ENCODE assay signal across 19 cellular contexts in genomic region chr10:94023909-94024308, GRCh38. TPM values are rescaled to one million over a fixed set of nuclear protein-coding genes. Genes with fewer than 3 reads are reported as not detected.
DNase-seq lines count a peak whose midpoint lies in the region; ATAC-seq and TF ChIP-seq lines count a peak whose summit lies in the region.
"Had no signal": no experiment of that assay in that cellular context is flagged by ENCODE, and none has a peak within 500 bp of the region (broad histone marks: within the 10 kb centered on the region; RNA-seq: fewer than 3 reads in every experiment).

No MANE protein-coding gene starts in this region.

- H3K36me3 ChIP-seq in effector memory CD4-positive, alpha-beta T cell (ENCODE audit: control insufficient read depth, insufficient read depth, low read length), result no peaks in the 10 kb centered on the region

- no peak for TF ChIP-seq CTCF in nephron (IDR thresholded peaks at IDR 0.05; ENCODE audit: unreplicated experiment in 3 of 3)

- H3K4me3 Mint-ChIP-seq in activated CD4-positive, alpha-beta T cell treated with anti-CD3 and anti-CD28 coated beads, Interleukin-2, amount 10 ng/mL, durations not matched to agents 24 days and 14 days, result no peak overlapping the region
- H3K4me3 Mint-ChIP-seq in activated CD4-positive, alpha-beta T cell treated with anti-CD3 and anti-CD28 coated beads for 36 hours, result no peak overlapping the region
- H3K4me3 Mint-ChIP-seq in nephron, result no peak overlapping the region
- H3K4me3 Mint-ChIP-seq: B cell; CD4-positive, alpha-beta T cell had no signal

- peak; percentile 16 for DNase-seq in activated CD4-positive, alpha-beta T cell treated with anti-CD3 and anti-CD28 coated beads, Interleukin-2, amount 10 ng/mL, durations not matched to agents 24 days and 14 days
- DNase-seq in activated CD4-positive, alpha-beta T cell treated with anti-CD3 and anti-CD28 coated beads for 36 hours, result no peak
- DNase-seq in left colon (no peak), MV-4-11 (lab: John Stamatoyannopoulos, UW) (no peak), iPS-NIHi7 (ENCODE audit: extremely low spot score) (no peak)
- no peak for DNase-seq in effector memory CD4-positive, alpha-beta T cell
- DNase-seq: 8988T; C1 segment of cervical spinal cord; Calu3; CD4-positive, alpha-beta T cell; DMS153; DND-41; GDM1; GOT3; HCEC 1CT; IMR-90 had no signal

- POLR2A ChIA-PET in activated CD4-positive, alpha-beta T cell treated with anti-CD3 and anti-CD28 coated beads for 36 hours (lab: Charles Lee), result no interaction called here

- CTCF ChIA-PET in activated CD4-positive, alpha-beta T cell treated with anti-CD3 and anti-CD28 coated beads for 36 hours (lab: Charles Lee), result interaction anchor here (0.8 kb wide), 1 partner anchor 271 kb away, joined by 3 read pairs; no protein-coding TSS in a partner anchor

- peaks cover 9% of the 10 kb centered on the region for H3K9me3 Mint-ChIP-seq in activated CD4-positive, alpha-beta T cell treated with anti-CD3 and anti-CD28 coated beads, Interleukin-2, amount 10 ng/mL, durations not matched to agents 24 days and 14 days
- peaks cover 12% of the 10 kb centered on the region for H3K9me3 Mint-ChIP-seq in activated CD4-positive, alpha-beta T cell treated with anti-CD3 and anti-CD28 coated beads for 36 hours (ENCODE audit: low read depth)
- peaks cover 28% of the 10 kb centered on the region for H3K9me3 Mint-ChIP-seq in nephron

- no peak overlapping the region for H3K4me3 ChIP-seq in effector memory CD4-positive, alpha-beta T cell (ENCODE audit: insufficient read depth, low read depth, low read length, poor library complexity, severe bottlenecking)

- no peak overlapping the region for H3K27ac ChIP-seq in effector memory CD4-positive, alpha-beta T cell (ENCODE audit: insufficient read depth, low read length, poor library complexity, severe bottlenecking)

- H3K4me1 ChIP-seq in effector memory CD4-positive, alpha-beta T cell (ENCODE audit: control insufficient read depth, insufficient read depth, low read length, poor library complexity, severe bottlenecking), result no peaks in the 10 kb centered on the region

- H3K27ac Mint-ChIP-seq in activated CD4-positive, alpha-beta T cell treated with anti-CD3 and anti-CD28 coated beads, Interleukin-2, amount 10 ng/mL, durations not matched to agents 24 days and 14 days, result no peak overlapping the region
- H3K27ac Mint-ChIP-seq in activated CD4-positive, alpha-beta T cell treated with anti-CD3 and anti-CD28 coated beads for 36 hours, result no peak overlapping the region
- H3K27ac Mint-ChIP-seq in nephron, result peak overlapping the region in 2 of 3 experiments; percentile 8 to 76
- H3K27ac Mint-ChIP-seq: B cell; CD4-positive, alpha-beta T cell had no signal

- intact Hi-C loops in activated CD4-positive, alpha-beta T cell treated with anti-CD3 and anti-CD28 coated beads, Interleukin-2, amount 10 ng/mL, durations not matched to agents 24 days and 14 days (cut with micrococcal nuclease), result no loop called here
- intact Hi-C loops in activated CD4-positive, alpha-beta T cell treated with anti-CD3 and anti-CD28 coated beads for 36 hours (cut with DNase I, micrococcal nuclease), result no loop called here
- intact Hi-C loops in left colon (cut with DNase I, micrococcal nuclease), result no loop called here

- no peaks in the 10 kb centered on the region for H3K36me3 Mint-ChIP-seq in activated CD4-positive, alpha-beta T cell treated with anti-CD3 and anti-CD28 coated beads, Interleukin-2, amount 10 ng/mL, durations not matched to agents 24 days and 14 days (ENCODE audit: low read depth)
- H3K36me3 Mint-ChIP-seq in activated CD4-positive, alpha-beta T cell treated with anti-CD3 and anti-CD28 coated beads for 36 hours (ENCODE audit: low read depth), result no peaks in the 10 kb centered on the region
- H3K36me3 Mint-ChIP-seq in nephron (ENCODE audit: low read depth), result peaks cover 26% of the 10 kb centered on the region

- no peak for ATAC-seq in activated CD4-positive, alpha-beta T cell treated with anti-CD3 and anti-CD28 coated beads for 36 hours
- ATAC-seq in left colon (peak; percentile 81), HG03378 (IDR thresholded peaks at IDR 0.05; ENCODE audit: unreplicated experiment) (no peak)

- H3K27me3 ChIP-seq in effector memory CD4-positive, alpha-beta T cell (replicated peaks; ENCODE audit: control insufficient read depth, insufficient read depth, low read length, poor library complexity, severe bottlenecking), result no peaks in the 10 kb centered on the region

- no peaks in the 10 kb centered on the region for H3K9me3 ChIP-seq in effector memory CD4-positive, alpha-beta T cell (ENCODE audit: control insufficient read depth, low read length)

- H3K27me3 Mint-ChIP-seq in activated CD4-positive, alpha-beta T cell treated with anti-CD3 and anti-CD28 coated beads, Interleukin-2, amount 10 ng/mL, durations not matched to agents 24 days and 14 days, result peaks cover 4% of the 10 kb centered on the region
- H3K27me3 Mint-ChIP-seq in activated CD4-positive, alpha-beta T cell treated with anti-CD3 and anti-CD28 coated beads for 36 hours, result peaks cover 10% of the 10 kb centered on the region
- no peaks in the 10 kb centered on the region for H3K27me3 Mint-ChIP-seq in nephron (ENCODE audit: low read depth)

- no peaks in the 10 kb centered on the region for H3K4me1 Mint-ChIP-seq in activated CD4-positive, alpha-beta T cell treated with anti-CD3 and anti-CD28 coated beads, Interleukin-2, amount 10 ng/mL, durations not matched to agents 24 days and 14 days
- H3K4me1 Mint-ChIP-seq in activated CD4-positive, alpha-beta T cell treated with anti-CD3 and anti-CD28 coated beads for 36 hours, result no peaks in the 10 kb centered on the region
- H3K4me1 Mint-ChIP-seq in nephron, result no peaks in the 10 kb centered on the region
- H3K4me1 Mint-ChIP-seq: B cell had no signal

RNA-seq across cellular contexts. Expression of gene PLCE1, which starts 30.2 kb away (rescaled TPM):
- total RNA-seq in activated CD4-positive, alpha-beta T cell treated with anti-CD3 and anti-CD28 coated beads, Interleukin-2, amount 10 ng/mL, durations not matched to agents 24 days and 14 days, result not detected in 2 replicates
- under 1 TPM; 0.02 to 0.04 TPM for total RNA-seq in activated CD4-positive, alpha-beta T cell treated with anti-CD3 and anti-CD28 coated beads for 36 hours
- 10 to 100 TPM; 45.2 to 57.6 TPM for total RNA-seq in left colon
- total RNA-seq: B cell had no signal

Comparison
In these comparisons a context has a peak if more than half of its experiments do, and no peak if none do; other contexts are left out.
1. H3K27ac Mint-ChIP-seq: peak in nephron (2 of 3); none in activated CD4-positive, alpha-beta T cell treated with anti-CD3 and anti-CD28 coated beads, Interleukin-2, amount 10 ng/mL, durations not matched to agents 24 days and 14 days (single experiment) and activated CD4-positive, alpha-beta T cell treated with anti-CD3 and anti-CD28 coated beads for 36 hours (single experiment).
2. RNA of gene PLCE1, which starts 30.2 kb away (total RNA-seq): 45.2 to 57.6 TPM in left colon; 0.02 to 0.04 TPM in activated CD4-positive, alpha-beta T cell treated with anti-CD3 and anti-CD28 coated beads for 36 hours and not detected in activated CD4-positive, alpha-beta T cell treated with anti-CD3 and anti-CD28 coated beads, Interleukin-2, amount 10 ng/mL, durations not matched to agents 24 days and 14 days; every median in the first group is over 10 times any median in the second.